Comparison of ENCODE assay signal across 16 cellular contexts in the genomic region with DNA sequence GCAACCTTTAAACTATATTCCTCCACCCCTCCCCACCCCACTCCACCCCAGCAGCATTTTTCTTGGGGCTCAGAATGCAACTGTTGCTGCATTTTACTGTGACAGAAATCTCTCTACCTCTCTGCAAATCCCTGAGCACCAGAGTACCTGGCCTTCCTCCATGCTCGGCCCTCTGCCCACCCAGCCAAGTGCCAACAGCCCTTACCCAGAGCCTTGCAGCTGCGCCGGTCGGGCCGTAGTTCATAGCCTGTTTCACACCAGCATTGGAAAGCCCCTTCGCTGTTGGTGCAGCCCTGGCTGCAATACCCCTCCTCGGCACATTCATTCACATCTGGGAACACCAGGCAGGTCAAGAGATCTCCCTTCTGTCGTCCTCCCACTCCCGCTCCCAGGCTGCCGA. TPM values are rescaled to one million over a fixed set of nuclear protein-coding genes. Genes with fewer than 3 reads are reported as not detected.
DNase-seq lines count a peak whose midpoint lies in the region; ATAC-seq and TF ChIP-seq lines count a peak whose summit lies in the region.
"Had no signal": no experiment of that assay in that cellular context is flagged by ENCODE, and none has a peak within 500 bp of the region (broad histone marks: within the 10 kb centered on the region; RNA-seq: fewer than 3 reads in every experiment).

No MANE protein-coding gene starts in this region.

- no peaks in the 10 kb centered on the region for H3K36me3 Mint-ChIP-seq in activated CD8-positive, alpha-beta T cell treated with anti-CD3 and anti-CD28 coated beads for 36 hours (ENCODE audit: low read depth)
- H3K36me3 Mint-ChIP-seq: CD14-positive monocyte; CD4-positive, alpha-beta memory T cell had no signal

- no peak for ATAC-seq in heart right ventricle
- ATAC-seq in GM18511 (IDR thresholded peaks at IDR 0.05; ENCODE audit: unreplicated experiment): no peak
- no peak for ATAC-seq in activated CD8-positive, alpha-beta T cell treated with anti-CD3 and anti-CD28 coated beads for 36 hours
- ATAC-seq: A549, GM12878, GM23338 had no signal

- H3K4me3 ChIP-seq in dorsolateral prefrontal cortex: no peak overlapping the region
- H3K4me3 ChIP-seq in heart right ventricle: no peak overlapping the region
- H3K4me3 ChIP-seq: A549, BLaER1, GM12878, GM23338 had no signal

- H3K27me3 Mint-ChIP-seq in activated CD8-positive, alpha-beta T cell treated with anti-CD3 and anti-CD28 coated beads for 36 hours: no peaks in the 10 kb centered on the region
- H3K27me3 Mint-ChIP-seq: CD4-positive, alpha-beta memory T cell had no signal

- H3K4me1 Mint-ChIP-seq in activated CD8-positive, alpha-beta T cell treated with anti-CD3 and anti-CD28 coated beads for 36 hours (ENCODE audit: low read depth): no peaks in the 10 kb centered on the region
- H3K4me1 Mint-ChIP-seq: CD14-positive monocyte; CD4-positive, alpha-beta memory T cell; GM23338 had no signal

- peak overlapping the region; percentile 54; the same call in 1 of the 2 replicates for H3K27ac ChIP-seq in RWPE1
- peak overlapping the region in 36 of 59 donors; percentile 4 to 71 (median 56) for H3K27ac ChIP-seq in dorsolateral prefrontal cortex
- no peak overlapping the region for H3K27ac ChIP-seq in heart right ventricle
- H3K27ac ChIP-seq: 22Rv1, A549, BLaER1 had no signal

- H3K27me3 ChIP-seq in dorsolateral prefrontal cortex: no peaks in the 10 kb centered on the region
- no peaks in the 10 kb centered on the region for H3K27me3 ChIP-seq in heart right ventricle
- H3K27me3 ChIP-seq: BLaER1 had no signal

- H3K4me3 Mint-ChIP-seq in activated CD8-positive, alpha-beta T cell treated with anti-CD3 and anti-CD28 coated beads for 36 hours: no peak overlapping the region
- H3K4me3 Mint-ChIP-seq: CD14-positive monocyte; CD4-positive, alpha-beta memory T cell; GM23338 had no signal

- 93% methylated on average over 10 of the region's 10 CpGs for WGBS in heart right ventricle, 2 donors

- DNase-seq in NCI-H2029 (lab: John Stamatoyannopoulos, UW) (peak; percentile 49), NCI-H2029 treated with DMSO at 0.1 percent for 48 hours (lab: John Stamatoyannopoulos, UW) (no peak), RWPE1 (ENCODE audit: low spot score) (no peak), dorsolateral prefrontal cortex (peak in 1 of 10 donors; percentile 63), heart right ventricle (no peak), putamen (ENCODE audit: low spot score) (no peak)
- DNase-seq in activated CD8-positive, alpha-beta T cell treated with anti-CD3 and anti-CD28 coated beads for 36 hours: no peak
- DNase-seq: CD4-positive, alpha-beta memory T cell; HCEC 1CT had no signal

- intact Hi-C loops in dorsolateral prefrontal cortex (cut with DNase I) (loop anchor here in 1 of 2 donors (5.0 kb wide), 1 partner anchor 212 kb away; no protein-coding TSS in a partner anchor), heart right ventricle (cut with DNase I) (loop anchor here in 5 of 10 donors (2.0 to 10.0 kb wide), 3 partner anchors 257 to 460 kb away; a partner anchor contains a TSS)
- intact Hi-C loops in activated CD8-positive, alpha-beta T cell treated with anti-CD3 and anti-CD28 coated beads for 36 hours (cut with micrococcal nuclease): no loop called here

- TF ChIP-seq CTCF in RWPE1 (conservative IDR thresholded peaks at IDR 0.05; ENCODE audit: low read depth): no peak
- no peak for TF ChIP-seq CTCF in dorsolateral prefrontal cortex (IDR thresholded peaks at IDR 0.05 in 54 of 56, conservative IDR thresholded peaks at IDR 0.05 in 2 of 56; ENCODE audit: low read depth in 1 of 56, partially characterized antibody in 56 of 56)
- no peak for TF ChIP-seq CTCF in heart right ventricle (IDR thresholded peaks at IDR 0.05)
- TF ChIP-seq CTCF in activated CD8-positive, alpha-beta T cell treated with anti-CD3 and anti-CD28 coated beads for 36 hours (IDR thresholded peaks at IDR 0.05): no peak

- POLR2A ChIA-PET in RWPE1 (lab: Yijun Ruan, JAX; ENCODE audit: low non-redundant PET): no interaction called here
- POLR2A ChIA-PET in activated CD8-positive, alpha-beta T cell treated with anti-CD3 and anti-CD28 coated beads for 36 hours (lab: Charles Lee): interaction anchor here (0.9 to 1.1 kb wide), 2 partner anchors 13 to 111 kb away, joined by 3 read pairs; no protein-coding TSS in a partner anchor

- CTCF ChIA-PET in RWPE1 (lab: Yijun Ruan, JAX): interaction anchor here (0.9 kb wide), 1 partner anchor 258 kb away, joined by 5 read pairs; no protein-coding TSS in a partner anchor
- CTCF ChIA-PET in activated CD8-positive, alpha-beta T cell treated with anti-CD3 and anti-CD28 coated beads for 36 hours (lab: Charles Lee): interaction anchor here (1.2 to 2.3 kb wide), 2 partner anchors 258 to 267 kb away, joined by 4 to 9 read pairs; no protein-coding TSS in a partner anchor

- H3K9me3 ChIP-seq in heart right ventricle: no peaks in the 10 kb centered on the region
- H3K9me3 ChIP-seq: A549, BLaER1 had no signal

- H3K9me3 Mint-ChIP-seq in activated CD8-positive, alpha-beta T cell treated with anti-CD3 and anti-CD28 coated beads for 36 hours: no peaks in the 10 kb centered on the region
- H3K9me3 Mint-ChIP-seq: CD4-positive, alpha-beta memory T cell had no signal

- no peak overlapping the region for H3K27ac Mint-ChIP-seq in activated CD8-positive, alpha-beta T cell treated with anti-CD3 and anti-CD28 coated beads for 36 hours
- H3K27ac Mint-ChIP-seq: CD4-positive, alpha-beta memory T cell; GM23338 had no signal

- peaks cover 0 to 42% (median 0%) of the 10 kb centered on the region in 9 donors for H3K36me3 ChIP-seq in heart right ventricle
- H3K36me3 ChIP-seq: BLaER1 had no signal

- H3K4me1 ChIP-seq in heart right ventricle: peaks cover 0 to 21% (median 2%) of the 10 kb centered on the region in 9 donors
- H3K4me1 ChIP-seq: A549 had no signal

RNA-seq across cellular contexts. Expression of a gene that starts 23.4 kb away (rescaled TPM):
- total RNA-seq in dorsolateral prefrontal cortex (100 to 1,000 TPM in 72 of 120 experiments, 10 to 100 TPM in 48; 56.0 to 339 (median 107) TPM), heart right ventricle (10 to 100 TPM; 11.5 to 33.2 (median 20.2) TPM)
- polyA plus RNA-seq in heart right ventricle: 10 to 100 TPM in 1 of 2 donors, 1 to 10 TPM in 1; 6.7 to 10.3 TPM
- under 1 TPM; 0.36 to 0.45 TPM for total RNA-seq in activated CD8-positive, alpha-beta T cell treated with anti-CD3 and anti-CD28 coated beads for 36 hours
- total RNA-seq: CD4-positive, alpha-beta memory T cell had no signal
- polyA plus RNA-seq: CD14-positive monocyte; CD4-positive, alpha-beta memory T cell had no signal

RNA-seq across cellular contexts. Expression of a gene that starts 41.6 kb away (rescaled TPM):
- total RNA-seq in dorsolateral prefrontal cortex (100 to 1,000 TPM in 73 of 120 experiments, 10 to 100 TPM in 47; 71.1 to 144 (median 102) TPM), heart right ventricle (10 to 100 TPM; 12.7 to 19.4 (median 16.7) TPM)
- 10 to 100 TPM; 10.2 to 26.7 TPM for polyA plus RNA-seq in heart right ventricle
- total RNA-seq in activated CD8-positive, alpha-beta T cell treated with anti-CD3 and anti-CD28 coated beads for 36 hours: 10 to 100 TPM; 12.8 to 14.4 TPM

RNA-seq across cellular contexts. Expression of a gene that starts 48.9 kb away (rescaled TPM):
- total RNA-seq in dorsolateral prefrontal cortex (100 to 1,000 TPM; 102 to 212 (median 167) TPM), heart right ventricle (100 to 1,000 TPM in 2 of 10 donors, 10 to 100 TPM in 8; 67.7 to 114 (median 82.7) TPM)
- 10 to 100 TPM in 1 of 2 donors, 1 to 10 TPM in 1; 9.6 to 18.7 TPM for polyA plus RNA-seq in heart right ventricle
- 100 to 1,000 TPM; 137 to 145 TPM for total RNA-seq in activated CD8-positive, alpha-beta T cell treated with anti-CD3 and anti-CD28 coated beads for 36 hours

Comparison
In these comparisons a context has a peak if more than half of its experiments do, and no peak if none do; other contexts are left out.
1. H3K27ac ChIP-seq: peak in RWPE1 (single experiment) and dorsolateral prefrontal cortex (36 of 59); none in heart right ventricle (0 of 10).
2. RNA of a gene that starts 23.4 kb away (total RNA-seq): 56.0 to 339 TPM in dorsolateral prefrontal cortex and 11.5 to 33.2 TPM in heart right ventricle; 0.36 to 0.45 TPM in activated CD8-positive, alpha-beta T cell treated with anti-CD3 and anti-CD28 coated beads for 36 hours; every median in the first group is over 4 times any median in the second.